In genomic region chr20:9615118-9615517, GRCh38 we compare ENCODE assay signal across 18 cellular contexts.
DNase-seq lines count a peak whose midpoint lies in the region; ATAC-seq and TF ChIP-seq lines count a peak whose summit lies in the region.
"Had no signal": no experiment of that assay in that cellular context is flagged by ENCODE, and none has a peak within 500 bp of the region (broad histone marks: within the 10 kb centered on the region; RNA-seq: fewer than 3 reads in every experiment).

No MANE protein-coding gene starts in this region.

- DNase-seq in SW480 (ENCODE audit: low spot score) (peak; percentile 35), left lobe of liver (ENCODE audit: low spot score) (no peak), right lobe of liver (no peak), GM13977 (ENCODE audit: low spot score) (no peak)
- no peak for DNase-seq in activated CD8-positive, alpha-beta T cell treated with anti-CD3 and anti-CD28 coated beads for 36 hours
- no peak for DNase-seq in activated CD8-positive, alpha-beta memory T cell treated with anti-CD3 and anti-CD28 coated beads, Interleukin-2, amount 50 U/mL, for 48 hours
- DNase-seq: Caco-2; CD4-positive, CD25-positive, alpha-beta regulatory T cell; CD8-positive, alpha-beta T cell; DMS 273 treated with DMSO at 0.1 percent for 48 hours; DMS79 treated with DMSO at 0.1 percent for 48 hours; GF-D8; GM23248; H7; HCEC 1CT had no signal

- no peaks in the 10 kb centered on the region for H3K4me1 Mint-ChIP-seq in activated CD8-positive, alpha-beta T cell treated with anti-CD3 and anti-CD28 coated beads for 36 hours (ENCODE audit: low read depth)
- H3K4me1 Mint-ChIP-seq: CD4-positive, CD25-positive, alpha-beta regulatory T cell had no signal

- CTCF ChIA-PET in activated CD8-positive, alpha-beta T cell treated with anti-CD3 and anti-CD28 coated beads for 36 hours (lab: Charles Lee): interaction anchor here (0.8 kb wide), 1 partner anchor 207 kb away, joined by 4 read pairs; no protein-coding TSS in a partner anchor

- POLR2A ChIA-PET in activated CD8-positive, alpha-beta T cell treated with anti-CD3 and anti-CD28 coated beads for 36 hours (lab: Charles Lee): no interaction called here

- TF ChIP-seq CTCF in KMS-11 (conservative IDR thresholded peaks at IDR 0.05; ENCODE audit: low read depth, low read length) (no peak), right lobe of liver (IDR thresholded peaks at IDR 0.05) (no peak), GM13977 (IDR thresholded peaks at IDR 0.05; ENCODE audit: extremely low read depth, insufficient read depth, missing control alignments) (no peak)
- TF ChIP-seq CTCF in activated CD8-positive, alpha-beta T cell treated with anti-CD3 and anti-CD28 coated beads for 36 hours (IDR thresholded peaks at IDR 0.05): no peak

- H3K79me2 ChIP-seq in KMS-11 (ENCODE audit: insufficient read depth, low read depth): no peaks in the 10 kb centered on the region

- H3K27ac ChIP-seq in KMS-11 (no peak overlapping the region), right lobe of liver (no peak overlapping the region)
- H3K27ac ChIP-seq: C4-2B, GM23248 had no signal

- H3K4me1 ChIP-seq in KMS-11 (ENCODE audit: low read depth, poor library complexity, severe bottlenecking) (peaks cover 27% of the 10 kb centered on the region), right lobe of liver (peaks cover 0 to 2% (median 0%) of the 10 kb centered on the region in 4 donors)
- H3K4me1 ChIP-seq: Caco-2 had no signal

- no peak overlapping the region for H3K4me3 Mint-ChIP-seq in activated CD8-positive, alpha-beta T cell treated with anti-CD3 and anti-CD28 coated beads for 36 hours
- H3K4me3 Mint-ChIP-seq: CD4-positive, CD25-positive, alpha-beta regulatory T cell; CD8-positive, alpha-beta T cell had no signal

- no peak for TF ChIP-seq POLR2A in right lobe of liver (IDR thresholded peaks at IDR 0.05)

- H3K9ac ChIP-seq in KMS-11: no peak overlapping the region
- H3K9ac ChIP-seq: GM23248 had no signal

- H4K20me1 ChIP-seq in KMS-11 (ENCODE audit: insufficient read depth): no peaks in the 10 kb centered on the region

- H3K4me3 ChIP-seq in KMS-11 (IDR thresholded peaks at IDR 0.05; ENCODE audit: insufficient read depth, low read depth, low read length): no peak overlapping the region
- no peak overlapping the region for H3K4me3 ChIP-seq in right lobe of liver
- H3K4me3 ChIP-seq: GM23248 had no signal

- H3K36me3 ChIP-seq in KMS-11 (ENCODE audit: insufficient read depth) (no peaks in the 10 kb centered on the region), right lobe of liver (no peaks in the 10 kb centered on the region)

- H3K27me3 Mint-ChIP-seq in activated CD8-positive, alpha-beta T cell treated with anti-CD3 and anti-CD28 coated beads for 36 hours: no peaks in the 10 kb centered on the region
- H3K27me3 Mint-ChIP-seq: CD4-positive, CD25-positive, alpha-beta regulatory T cell had no signal

- WGBS in right lobe of liver (ENCODE audit: insufficient coverage, low coverage, low lambda C conversion rate, missing lambda C conversion rate): 40% methylated on average over 4 of the region's 4 CpGs

- no peaks in the 10 kb centered on the region for H3K9me3 ChIP-seq in right lobe of liver
- H3K9me3 ChIP-seq: Caco-2 had no signal

- intact Hi-C loops in right lobe of liver (cut with DNase I): loop anchor here in 1 of 2 donors (10.0 kb wide), 1 partner anchor 200 kb away; no protein-coding TSS in a partner anchor
- intact Hi-C loops in activated CD8-positive, alpha-beta T cell treated with anti-CD3 and anti-CD28 coated beads for 36 hours (cut with micrococcal nuclease): loop anchor here (5.0 to 10.0 kb wide), 3 partner anchors 297 to 810 kb away; no protein-coding TSS in a partner anchor

- H3K27ac Mint-ChIP-seq in activated CD8-positive, alpha-beta T cell treated with anti-CD3 and anti-CD28 coated beads for 36 hours: no peak overlapping the region
- H3K27ac Mint-ChIP-seq: CD4-positive, CD25-positive, alpha-beta regulatory T cell; CD8-positive, alpha-beta T cell had no signal

- H3K4me2 ChIP-seq in KMS-11: peak overlapping the region; percentile 53; the same call in 1 of the 2 replicates

- no peaks in the 10 kb centered on the region for H3K36me3 Mint-ChIP-seq in activated CD8-positive, alpha-beta T cell treated with anti-CD3 and anti-CD28 coated beads for 36 hours (ENCODE audit: low read depth)
- H3K36me3 Mint-ChIP-seq: CD4-positive, CD25-positive, alpha-beta regulatory T cell; CD8-positive, alpha-beta T cell had no signal

- in situ Hi-C loops in GM13977 (cut with MboI; ENCODE audit: low pct_unique_long_range_greater_than_20kb, low sequenced_read_pairs, unreplicated experiment): loop anchor here (25.0 kb wide), 2 partner anchors 472 to 822 kb away; partner anchors contain the start of genes MKKS and SLX4IP

- H3K27me3 ChIP-seq in KMS-11 (ENCODE audit: insufficient read depth, low read depth) (no peaks in the 10 kb centered on the region), right lobe of liver (no peaks in the 10 kb centered on the region)

- ATAC-seq in left lobe of liver (peak; percentile 42), right lobe of liver (peak in 3 of 4 donors; percentile 46 to 61 (median 51)), GM19467 (IDR thresholded peaks at IDR 0.05; ENCODE audit: unreplicated experiment) (no peak)
- no peak for ATAC-seq in activated CD8-positive, alpha-beta T cell treated with anti-CD3 and anti-CD28 coated beads for 36 hours
- ATAC-seq: CD8-positive, alpha-beta T cell had no signal

- H2AFZ ChIP-seq in KMS-11 (ENCODE audit: low read depth): no peak overlapping the region
- H2AFZ ChIP-seq: GM23248 had no signal

- H3K9me3 Mint-ChIP-seq in activated CD8-positive, alpha-beta T cell treated with anti-CD3 and anti-CD28 coated beads for 36 hours: no peaks in the 10 kb centered on the region
- H3K9me3 Mint-ChIP-seq: CD8-positive, alpha-beta T cell had no signal

Comparison
In these comparisons a context has a peak if more than half of its experiments do, and no peak if none do; other contexts are left out.
1. ATAC-seq: peak in left lobe of liver (single experiment) and right lobe of liver (3 of 4); none in GM19467 (single experiment) and activated CD8-positive, alpha-beta T cell treated with anti-CD3 and anti-CD28 coated beads for 36 hours (single experiment).